ENCODE assay signal across 38 cellular contexts in the genomic region with DNA sequence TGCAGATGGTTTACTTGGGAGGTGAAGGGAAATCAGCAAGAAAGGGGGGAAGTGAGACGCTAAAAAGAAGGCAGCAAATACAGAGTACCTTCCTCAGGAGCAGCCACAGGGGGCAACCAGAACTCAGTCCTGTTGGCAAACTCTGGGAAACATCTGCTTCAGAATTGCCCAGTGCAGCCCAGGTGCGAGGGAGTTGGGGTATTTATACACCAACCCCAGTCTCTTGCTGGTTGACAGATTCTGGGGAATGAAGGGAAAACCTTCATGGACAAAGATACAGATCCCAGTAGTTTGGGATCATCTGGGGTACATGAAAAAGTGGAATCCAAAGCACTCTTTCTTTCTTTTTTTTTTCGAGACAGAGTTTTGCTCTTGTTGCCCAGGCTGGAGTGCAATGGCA. TPM values are rescaled to one million over a fixed set of nuclear protein-coding genes. Genes with fewer than 3 reads are reported as not detected.
"Had no signal": no experiment of that assay in that cellular context is flagged by ENCODE, and none has a peak within 500 bp of the region (broad histone marks: within the 10 kb centered on the region; RNA-seq: fewer than 3 reads in every experiment).

No MANE protein-coding gene starts in this region.

- H3K4me3 ChIP-seq: MG63 had no signal

- H3K27ac ChIP-seq: KMS-11 had no signal

- H3K36me3 ChIP-seq: MG63 had no signal

- DNase-seq: Karpas-422, Kasumi-1, MG63, MM.1S, MV-4-11, NCI-H1048, NCI-H1092, NCI-H1092 treated with DMSO at 0.1 percent for 48 hours, NCI-H1105, NCI-H1105 treated with DMSO at 0.1 percent for 48 hours, NCI-H1417, NCI-H1417 treated with DMSO at 0.1 percent for 48 hours, NCI-H1436, NCI-H1436 treated with DMSO at 0.1 percent for 48 hours, NCI-H146, NCI-H1694, NCI-H1694 treated with DMSO at 0.1 percent for 48 hours, NCI-H187, NCI-H187 treated with DMSO at 0.1 percent for 48 hours, NCI-H1930, NCI-H2029, NCI-H2029 treated with DMSO at 0.1 percent for 48 hours, NCI-H2081, NCI-H2081 treated with DMSO at 0.1 percent for 48 hours, NCI-H2107, NCI-H2171, NCI-H2171 treated with DMSO at 0.1 percent for 48 hours, NCI-H2227 treated with DMSO at 0.1 percent for 48 hours, NCI-H226, NCI-H345, NCI-H446, NCI-H446 treated with DMSO at 0.1 percent for 48 hours, NCI-H510A had no signal

RNA-seq across cellular contexts. Expression of a gene that starts 25.3 kb away (rescaled TPM):
- total RNA-seq: LHCN-M2, M059J, MCF 10A, NCI-H460 had no signal
